ENCODE assay signal across 17 cellular contexts in genomic region chr3:189042832-189043231, GRCh38.
DNase-seq lines count a peak whose midpoint lies in the region; ATAC-seq and TF ChIP-seq lines count a peak whose summit lies in the region.
"Had no signal": no experiment of that assay in that cellular context is flagged by ENCODE, and none has a peak within 500 bp of the region (broad histone marks: within the 10 kb centered on the region; RNA-seq: fewer than 3 reads in every experiment).

No MANE protein-coding gene starts in this region.

- no peak overlapping the region for H3K9ac ChIP-seq in trophoblast cell (ENCODE audit: low read length)
- H3K9ac ChIP-seq: BLaER1 treated with 17β-estradiol and CSF1 and Interleukin-3, amounts not matched to agents 10 nM and 100 nM had no signal

- no peaks in the 10 kb centered on the region for H3K79me2 ChIP-seq in trophoblast cell (ENCODE audit: control insufficient read depth, insufficient read depth, low read length, poor library complexity)

- BruUV-seq in MCF 10A (replicated peaks; lab: Mats Ljungman, UMichigan) = no TSS peak

- CTCF ChIA-PET in MCF 10A (lab: Yijun Ruan, JAX) = interaction anchor here (0.6 to 1.4 kb wide), 6 partner anchors 9 to 97 kb away, joined by 3 to 5 read pairs (median 4); no protein-coding TSS in a partner anchor

- H3K23ac ChIP-seq in trophoblast cell (ENCODE audit: low read length) = no peak overlapping the region

- H3K36me3 Mint-ChIP-seq in MCF 10A (ENCODE audit: insufficient read depth, unreplicated experiment) (no peaks in the 10 kb centered on the region), T-helper 17 cell (ENCODE audit: low read depth) (peaks cover 2% of the 10 kb centered on the region)
- H3K36me3 Mint-ChIP-seq: CD4-positive, alpha-beta memory T cell had no signal

- ATAC-seq in T-helper 17 cell = no peak
- ATAC-seq: GM23338, HCT116 had no signal

- H3K27me3 ChIP-seq in breast epithelium (no peaks in the 10 kb centered on the region), trophoblast cell (ENCODE audit: insufficient read depth, low read length) (no peaks in the 10 kb centered on the region)
- H3K27me3 ChIP-seq: BLaER1 treated with 17β-estradiol and CSF1 and Interleukin-3, amounts not matched to agents 10 nM and 100 nM had no signal

- H4K8ac ChIP-seq in trophoblast cell (ENCODE audit: low read depth, low read length) = no peak overlapping the region

- H2AFZ ChIP-seq in trophoblast cell (ENCODE audit: insufficient read depth, low read length, poor library complexity) = no peak overlapping the region
- H2AFZ ChIP-seq: GM23338 had no signal

- H4K12ac ChIP-seq in trophoblast cell (ENCODE audit: low read depth, low read length) = no peak overlapping the region

- H3K4me1 Mint-ChIP-seq in MCF 10A (ENCODE audit: insufficient read depth, unreplicated experiment) = no peaks in the 10 kb centered on the region
- H3K4me1 Mint-ChIP-seq in T-helper 17 cell = peaks cover 12% of the 10 kb centered on the region
- H3K4me1 Mint-ChIP-seq: GM23338 had no signal

- H3K27me3 Mint-ChIP-seq in MCF 10A (ENCODE audit: insufficient read depth, unreplicated experiment) (no peaks in the 10 kb centered on the region), T-helper 17 cell (no peaks in the 10 kb centered on the region)
- H3K27me3 Mint-ChIP-seq: CD4-positive, alpha-beta memory T cell had no signal

- H3K4me1 ChIP-seq in breast epithelium = no peaks in the 10 kb centered on the region
- no peaks in the 10 kb centered on the region for H3K4me1 ChIP-seq in trophoblast cell (ENCODE audit: control insufficient read depth in 1 of 2, insufficient read depth in 2 of 2, low read length in 2 of 2)

- no CpG with 5 or more reads among the region's 4 CpGs for WGBS in trophoblast cell (ENCODE audit: extremely low coverage, insufficient coverage, insufficient read length)

- no peak overlapping the region for H3K18ac ChIP-seq in trophoblast cell (ENCODE audit: low read length)

- H3K9me3 ChIP-seq in breast epithelium (no peaks in the 10 kb centered on the region), T-helper 17 cell (ENCODE audit: control insufficient read depth, low read length, poor library complexity, severe bottlenecking) (no peaks in the 10 kb centered on the region), trophoblast cell (ENCODE audit: insufficient read depth, low read depth, low read length) (no peaks in the 10 kb centered on the region)

- POLR2A ChIA-PET in MCF 10A (lab: Yijun Ruan, JAX) = interaction anchor here (1.2 kb wide), 2 partner anchors 1298 to 1304 kb away, joined by 3 to 5 read pairs; partner anchors contain the start of gene BCL6

- TF ChIP-seq CTCF in breast epithelium (IDR thresholded peaks at IDR 0.05) = no peak
- no peak for TF ChIP-seq CTCF in MCF 10A (IDR thresholded peaks at IDR 0.05; ENCODE audit: unreplicated experiment)
- no peak for TF ChIP-seq CTCF in C4-2B (conservative IDR thresholded peaks at IDR 0.05)

- H3K4me3 Mint-ChIP-seq in MCF 10A (ENCODE audit: unreplicated experiment) = no peak overlapping the region
- H3K4me3 Mint-ChIP-seq in T-helper 17 cell = no peak overlapping the region
- H3K4me3 Mint-ChIP-seq: CD4-positive, alpha-beta memory T cell; GM23338; H9 had no signal

- no peak overlapping the region for H3K14ac ChIP-seq in trophoblast cell (ENCODE audit: low read length)

- no peak overlapping the region for H3K27ac Mint-ChIP-seq in MCF 10A (ENCODE audit: low read depth, unreplicated experiment)
- H3K27ac Mint-ChIP-seq in T-helper 17 cell = peak overlapping the region; percentile 19
- H3K27ac Mint-ChIP-seq: GM23338, H9 had no signal

- DNase-seq in breast epithelium (ENCODE audit: low spot score in 2 of 2) (no peak), MCF 10A (ENCODE audit: unreplicated experiment) (no peak), T-helper 17 cell (no peak), pons (ENCODE audit: low spot score) (peak; percentile 19), NCI-H345 (lab: John Stamatoyannopoulos, UW) (no peak), trophoblast cell (no peak)
- DNase-seq: Calu3; CD4-positive, alpha-beta memory T cell; COR-L47; DMS53; DMS79 treated with DMSO at 0.1 percent for 48 hours; GF-D8; H9 had no signal

- no peak overlapping the region for H2BK5ac ChIP-seq in trophoblast cell (ENCODE audit: low read depth, low read length, poor library complexity)

- no peak overlapping the region for H4K91ac ChIP-seq in trophoblast cell (ENCODE audit: low read depth, low read length)

- no peak overlapping the region for H3K4me2 ChIP-seq in trophoblast cell (ENCODE audit: low read length)
- H3K4me2 ChIP-seq: GM23338 had no signal

- no peaks in the 10 kb centered on the region for H3K9me3 Mint-ChIP-seq in MCF 10A (ENCODE audit: unreplicated experiment)
- H3K9me3 Mint-ChIP-seq: CD4-positive, alpha-beta memory T cell; GM23338; H9 had no signal

- H3K36me3 ChIP-seq in breast epithelium (no peaks in the 10 kb centered on the region), trophoblast cell (ENCODE audit: control insufficient read depth in 1 of 2, insufficient read depth in 2 of 2, low read length in 2 of 2) (no peaks in the 10 kb centered on the region)
- H3K36me3 ChIP-seq: BLaER1 treated with 17β-estradiol and CSF1 and Interleukin-3, amounts not matched to agents 10 nM and 100 nM had no signal

- H3K79me1 ChIP-seq in trophoblast cell (ENCODE audit: low read length) = no peaks in the 10 kb centered on the region

- H3K4me3 ChIP-seq in breast epithelium = no peak overlapping the region
- H3K4me3 ChIP-seq in trophoblast cell (ENCODE audit: low read depth, low read length) = no peak overlapping the region
- H3K4me3 ChIP-seq: BLaER1 treated with 17β-estradiol and CSF1 and Interleukin-3, amounts not matched to agents 10 nM and 100 nM; GM23338 had no signal

- no peak overlapping the region for H3K4ac ChIP-seq in trophoblast cell (ENCODE audit: low read depth, low read length)

- intact Hi-C loops in breast epithelium (cut with DNase I; ENCODE audit: low total_unique reads) (no loop called here), MCF 10A (cut with micrococcal nuclease) (no loop called here)

- H2AK5ac ChIP-seq in trophoblast cell (ENCODE audit: low read length) = no peak overlapping the region

- no peak for TF ChIP-seq POLR2A in breast epithelium (IDR thresholded peaks at IDR 0.05)

- no peak overlapping the region for H2BK120ac ChIP-seq in trophoblast cell (ENCODE audit: insufficient read depth, low read length, poor library complexity)

- H3K27ac ChIP-seq in breast epithelium = peak overlapping the region; percentile 50 to 66
- peak overlapping the region; percentile 3; the same call in 1 of the 2 replicates for H3K27ac ChIP-seq in C4-2B
- no peak overlapping the region for H3K27ac ChIP-seq in trophoblast cell (ENCODE audit: low read depth, low read length)
- H3K27ac ChIP-seq: BLaER1 treated with 17β-estradiol and CSF1 and Interleukin-3, amounts not matched to agents 10 nM and 100 nM had no signal

- H2BK12ac ChIP-seq in trophoblast cell (ENCODE audit: low read length) = no peak overlapping the region
